17 cellular contexts compared by ENCODE assay signal in the genomic region with DNA sequence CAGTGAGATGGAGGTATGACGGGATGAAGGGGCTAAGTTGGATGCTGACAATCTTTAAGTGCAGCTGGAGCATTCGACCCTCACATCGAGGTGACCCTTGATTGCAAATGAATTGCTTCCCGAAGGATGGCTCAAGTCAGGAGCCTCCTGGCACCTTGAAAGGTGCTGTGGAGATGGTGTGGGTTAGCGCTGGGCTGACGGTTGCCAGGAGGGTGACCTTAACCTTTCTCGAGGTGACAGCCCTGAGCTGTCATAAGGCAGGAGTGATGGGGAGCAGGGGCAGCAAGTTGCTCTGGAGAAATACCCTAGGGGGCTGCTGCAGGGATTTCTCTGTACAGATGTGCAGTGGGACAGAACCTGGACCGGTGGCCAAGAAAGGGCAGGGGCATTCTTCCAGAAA.
DNase-seq lines count a peak whose midpoint lies in the region; ATAC-seq and FAIRE-seq lines count a peak whose summit lies in the region.
"Had no signal": no experiment of that assay in that cellular context is flagged by ENCODE, and none has a peak within 500 bp of the region (broad histone marks: within the 10 kb centered on the region; RNA-seq: fewer than 3 reads in every experiment).

No MANE protein-coding gene starts in this region.

- intact Hi-C loops in left ventricle myocardium superior (cut with micrococcal nuclease), result no loop called here
- intact Hi-C loops in Right ventricle myocardium inferior (cut with DNase I), result no loop called here

- H3K4me2 ChIP-seq in BLaER1 treated with 17β-estradiol and CSF1 and Interleukin-3, amounts not matched to agents 10 nM and 100 nM, result peak overlapping the region in 7 of 11 experiments; percentile 57 to 86 (median 79); a peak in 11 of 22 replicates
- no peak overlapping the region for H3K4me2 ChIP-seq in mesendoderm (ENCODE audit: low read length)

- no peak overlapping the region for H2AK5ac ChIP-seq in mesendoderm (ENCODE audit: low read length)

- H3K9ac ChIP-seq in BLaER1 treated with 17β-estradiol and CSF1 and Interleukin-3, amounts not matched to agents 10 nM and 100 nM, result 0 out of 22 replicates have a peak overlapping the region, but pooled peaks of 3 of the 11 experiments have one; percentile 10 to 40 (median 25)
- no peak overlapping the region for H3K9ac ChIP-seq in mesendoderm (ENCODE audit: low read length)

- H2BK5ac ChIP-seq in mesendoderm (ENCODE audit: low read length), result no peak overlapping the region

- H4K20me1 ChIP-seq in BLaER1 treated with 17β-estradiol and CSF1 and Interleukin-3, amounts not matched to agents 10 nM and 100 nM, result peaks cover 0 to 11% (median 0%) of the 10 kb centered on the region in 11 experiments; a peak in 3 of 22 replicates

- no peaks in the 10 kb centered on the region for H3K79me1 ChIP-seq in mesendoderm (ENCODE audit: low read length)

- H3K4me1 ChIP-seq in BLaER1 treated with 17β-estradiol and CSF1 and Interleukin-3, amounts not matched to agents 10 nM and 100 nM, result peaks cover 0 to 71% (median 42%) of the 10 kb centered on the region in 10 experiments; a peak in 16 of 20 replicates
- H3K4me1 ChIP-seq in mesendoderm (ENCODE audit: control insufficient read depth, low read depth, low read length), result no peaks in the 10 kb centered on the region

- no peak overlapping the region for H4K5ac ChIP-seq in mesendoderm (ENCODE audit: low read length)

- peak; percentile 81 for FAIRE-seq in urothelium cell line (lab: Jason Lieb, UNC)
- FAIRE-seq: HepG2 had no signal

- no peak overlapping the region for H3K4ac ChIP-seq in mesendoderm (ENCODE audit: low read depth, low read length)

- no peak overlapping the region for H2BK120ac ChIP-seq in mesendoderm (ENCODE audit: low read depth, low read length)

- peak overlapping the region; percentile 24 for H3K23ac ChIP-seq in mesendoderm (ENCODE audit: low read length)

- peak overlapping the region in 1 of 11 experiments; percentile 60; a peak in 1 of 22 replicates for H3K27ac ChIP-seq in BLaER1 treated with 17β-estradiol and CSF1 and Interleukin-3, amounts not matched to agents 10 nM and 100 nM
- no peak overlapping the region for H3K27ac ChIP-seq in mesendoderm (ENCODE audit: low read depth, low read length)
- H3K27ac ChIP-seq: C4-2B had no signal

- WGBS in mesendoderm (ENCODE audit: extremely low coverage, insufficient coverage, low lambda C conversion rate), result no CpG with 5 or more reads among the region's 8 CpGs

- DNase-seq in left ventricle myocardium superior (no peak), Right ventricle myocardium inferior (ENCODE audit: missing footprints) (no peak), mesendoderm (no peak), urothelium cell line (ENCODE audit: low spot score) (no peak)
- DNase-seq in stimulated activated CD4-positive, alpha-beta T cell treated with anti-CD3 and anti-CD28 coated beads, Interleukin-15, amount 100 ng/mL, for 24 hours, result no peak
- DNase-seq: Calu3; CD8-positive, alpha-beta T cell; DMS79 treated with DMSO at 0.1 percent for 48 hours; GF-D8; GOT3; H7; HFFc6 had no signal

- no peak overlapping the region for H3K4me3 ChIP-seq in BLaER1 treated with 17β-estradiol and CSF1 and Interleukin-3, amounts not matched to agents 10 nM and 100 nM
- no peak overlapping the region for H3K4me3 ChIP-seq in mesendoderm (ENCODE audit: low read length)

- no peak overlapping the region for H3K56ac ChIP-seq in mesendoderm (ENCODE audit: low read length)

- peaks cover 21 to 96% (median 85%) of the 10 kb centered on the region in 11 experiments for H3K36me3 ChIP-seq in BLaER1 treated with 17β-estradiol and CSF1 and Interleukin-3, amounts not matched to agents 10 nM and 100 nM
- H3K36me3 ChIP-seq in mesendoderm (ENCODE audit: control insufficient read depth, insufficient read depth, low read length), result no peaks in the 10 kb centered on the region

- H2BK15ac ChIP-seq in mesendoderm (replicated peaks; ENCODE audit: low read depth), result no peak overlapping the region

- ATAC-seq in left ventricle myocardium superior (peak; percentile 16), Right ventricle myocardium inferior (no peak)
- ATAC-seq in activated CD4-positive, CD25-positive, alpha-beta regulatory T cell treated with anti-CD3 and anti-CD28 coated beads, Interleukin-2, amount 50 U/mL, for 24 hours, result no peak
- ATAC-seq: CD8-positive, alpha-beta T cell; HCT116 had no signal

- no peak overlapping the region for H3K18ac ChIP-seq in mesendoderm (ENCODE audit: low read length)

- no peak overlapping the region for H4K8ac ChIP-seq in mesendoderm (ENCODE audit: low read depth, low read length)

- peaks cover 0 to 13% (median 0%) of the 10 kb centered on the region in 11 experiments; a peak in 1 of 22 replicates for H3K9me3 ChIP-seq in BLaER1 treated with 17β-estradiol and CSF1 and Interleukin-3, amounts not matched to agents 10 nM and 100 nM (replicated peaks in 1 of 11)

- H3K27me3 ChIP-seq in BLaER1 treated with 17β-estradiol and CSF1 and Interleukin-3, amounts not matched to agents 10 nM and 100 nM, result no peaks in the 10 kb centered on the region
- no peaks in the 10 kb centered on the region for H3K27me3 ChIP-seq in mesendoderm (ENCODE audit: insufficient read depth, low read length, poor library complexity)

- H3K79me2 ChIP-seq in mesendoderm (ENCODE audit: control insufficient read depth, insufficient read depth, low read length), result no peaks in the 10 kb centered on the region
